In genomic region chr7:100088095-100088620, GRCh38 we compare ENCODE assay signal across 8 cellular contexts. TPM values are rescaled to one million over a fixed set of nuclear protein-coding genes. Genes with fewer than 3 reads are reported as not detected.
DNase-seq lines count a peak whose midpoint lies in the region; ATAC-seq and TF ChIP-seq lines count a peak whose summit lies in the region.

No MANE protein-coding gene starts in this region.

- H3K4me3 ChIP-seq in SJCRH30 (peak overlapping the region; percentile 88), fibroblast of mammary gland (ENCODE audit: control insufficient read depth, low read depth, low read length) (peak overlapping the region; percentile 87), gastrocnemius medialis (peak overlapping the region; percentile 79 to 90 (median 88))

- peak overlapping the region; percentile 76 for H3K27ac ChIP-seq in SJCRH30
- H3K27ac ChIP-seq in gastrocnemius medialis = peak overlapping the region; percentile 88 to 97 (median 89)

- no peak for TF ChIP-seq CTCF in fibroblast of mammary gland (conservative IDR thresholded peaks at IDR 0.05; ENCODE audit: control insufficient read depth, insufficient read depth, low read depth, low read length)
- TF ChIP-seq CTCF in gastrocnemius medialis (IDR thresholded peaks at IDR 0.05 in 4 of 5, conservative IDR thresholded peaks at IDR 0.05 in 1 of 5) = no peak

- H3K4me1 ChIP-seq in SJCRH30 (peaks cover 24% of the 10 kb centered on the region), gastrocnemius medialis (peaks cover 13 to 14% of the 10 kb centered on the region in 2 donors)

- DNase-seq in SJCRH30 (no peak), fibroblast of mammary gland (ENCODE audit: low read depth) (no peak), gastrocnemius medialis (no peak), SHP77 (lab: John Stamatoyannopoulos, UW) (no peak), SKM-1 (lab: John Stamatoyannopoulos, UW; ENCODE audit: unreplicated experiment) (no peak)

- H3K36me3 ChIP-seq in SJCRH30 = peaks cover 22% of the 10 kb centered on the region
- peaks cover 0 to 30% of the 10 kb centered on the region in 2 donors for H3K36me3 ChIP-seq in gastrocnemius medialis

- H3K9me3 ChIP-seq in SJCRH30 (replicated peaks) (no peaks in the 10 kb centered on the region), gastrocnemius medialis (no peaks in the 10 kb centered on the region)

- TF ChIP-seq POLR2A in GM18505 (IDR thresholded peaks at IDR 0.05; ENCODE audit: borderline replicate concordance, extremely low read depth, insufficient read depth, insufficient read length) = no peak
- TF ChIP-seq POLR2A in gastrocnemius medialis (IDR thresholded peaks at IDR 0.05) = no peak

- in situ Hi-C loops in gastrocnemius medialis (cut with MboI; ENCODE audit: low sequenced_read_pairs in 4 of 4) = no loop called here

- intact Hi-C loops in gastrocnemius medialis (cut with DNase I; ENCODE audit: low total_unique reads) = loop anchor here (1.0 to 5.0 kb wide), 2 partner anchors 13 to 39 kb away; partner anchors contain the start of genes AP4M1, MBLAC1 and MCM7

- no peaks in the 10 kb centered on the region for H3K27me3 ChIP-seq in SJCRH30
- no peaks in the 10 kb centered on the region for H3K27me3 ChIP-seq in gastrocnemius medialis

- peak; percentile 22 for ATAC-seq in GM18505 (IDR thresholded peaks at IDR 0.05; ENCODE audit: unreplicated experiment)
- ATAC-seq in gastrocnemius medialis = no peak
- no peak for ATAC-seq in HG03521 (IDR thresholded peaks at IDR 0.05; ENCODE audit: unreplicated experiment)
- ATAC-seq in HG02884 (IDR thresholded peaks at IDR 0.05; ENCODE audit: unreplicated experiment) = no peak

RNA-seq across cellular contexts. Expression of gene COPS6, which starts 0.6 kb away (rescaled TPM):
- 115 and 126 TPM in 2 replicates for total RNA-seq in SJCRH30 (2014; rRNA removed; shearing (Covaris generic))
- 10 to 100 TPM; 32.6 to 57.9 (median 39.4) TPM for total RNA-seq in gastrocnemius medialis

RNA-seq across cellular contexts. Expression of gene ZNF3, which starts 6.6 kb away (rescaled TPM):
- 37.1 and 44.3 TPM in 2 replicates for total RNA-seq in SJCRH30 (2014; rRNA removed; shearing (Covaris generic))
- 10 to 100 TPM; 11.2 to 19.2 (median 16.1) TPM for total RNA-seq in gastrocnemius medialis

RNA-seq across cellular contexts. Expression of gene MCM7, which starts 13.0 kb away (rescaled TPM):
- total RNA-seq in SJCRH30 (2014; rRNA removed; shearing (Covaris generic)) = 332 and 353 TPM in 2 replicates
- total RNA-seq in gastrocnemius medialis = 10 to 100 TPM; 23.9 to 45.7 (median 36.1) TPM

RNA-seq across cellular contexts. Expression of gene AP4M1, which starts 13.3 kb away (rescaled TPM):
- total RNA-seq in SJCRH30 (2014; rRNA removed; shearing (Covaris generic)) = 9.9 and 13.9 TPM in 2 replicates
- 10 to 100 TPM in 2 of 4 donors, 1 to 10 TPM in 2; 7.2 to 13.8 (median 10.8) TPM for total RNA-seq in gastrocnemius medialis

RNA-seq across cellular contexts. Expression of gene TAF6, which starts 31.0 kb away (rescaled TPM):
- total RNA-seq in SJCRH30 (2014; rRNA removed; shearing (Covaris generic)) = 42.2 and 47.8 TPM in 2 replicates
- 10 to 100 TPM; 38.6 to 71.7 (median 56.6) TPM for total RNA-seq in gastrocnemius medialis
